1 cellular context compared by ENCODE assay signal in genomic region chr17:4554997-4555799, GRCh38.
TF ChIP-seq lines count a peak whose summit lies in the region.

MYBBP1A (minus strand) TSS chr17:4555384; CDS start chr17:4555324, 60 bp downstream.

TF ChIP-seq in K562, 482 proteins besides CTCF, POLR2A, EP300 and RAD21 (continued from another document and continues in another):
- TF ChIP-seq, protein P1, sequence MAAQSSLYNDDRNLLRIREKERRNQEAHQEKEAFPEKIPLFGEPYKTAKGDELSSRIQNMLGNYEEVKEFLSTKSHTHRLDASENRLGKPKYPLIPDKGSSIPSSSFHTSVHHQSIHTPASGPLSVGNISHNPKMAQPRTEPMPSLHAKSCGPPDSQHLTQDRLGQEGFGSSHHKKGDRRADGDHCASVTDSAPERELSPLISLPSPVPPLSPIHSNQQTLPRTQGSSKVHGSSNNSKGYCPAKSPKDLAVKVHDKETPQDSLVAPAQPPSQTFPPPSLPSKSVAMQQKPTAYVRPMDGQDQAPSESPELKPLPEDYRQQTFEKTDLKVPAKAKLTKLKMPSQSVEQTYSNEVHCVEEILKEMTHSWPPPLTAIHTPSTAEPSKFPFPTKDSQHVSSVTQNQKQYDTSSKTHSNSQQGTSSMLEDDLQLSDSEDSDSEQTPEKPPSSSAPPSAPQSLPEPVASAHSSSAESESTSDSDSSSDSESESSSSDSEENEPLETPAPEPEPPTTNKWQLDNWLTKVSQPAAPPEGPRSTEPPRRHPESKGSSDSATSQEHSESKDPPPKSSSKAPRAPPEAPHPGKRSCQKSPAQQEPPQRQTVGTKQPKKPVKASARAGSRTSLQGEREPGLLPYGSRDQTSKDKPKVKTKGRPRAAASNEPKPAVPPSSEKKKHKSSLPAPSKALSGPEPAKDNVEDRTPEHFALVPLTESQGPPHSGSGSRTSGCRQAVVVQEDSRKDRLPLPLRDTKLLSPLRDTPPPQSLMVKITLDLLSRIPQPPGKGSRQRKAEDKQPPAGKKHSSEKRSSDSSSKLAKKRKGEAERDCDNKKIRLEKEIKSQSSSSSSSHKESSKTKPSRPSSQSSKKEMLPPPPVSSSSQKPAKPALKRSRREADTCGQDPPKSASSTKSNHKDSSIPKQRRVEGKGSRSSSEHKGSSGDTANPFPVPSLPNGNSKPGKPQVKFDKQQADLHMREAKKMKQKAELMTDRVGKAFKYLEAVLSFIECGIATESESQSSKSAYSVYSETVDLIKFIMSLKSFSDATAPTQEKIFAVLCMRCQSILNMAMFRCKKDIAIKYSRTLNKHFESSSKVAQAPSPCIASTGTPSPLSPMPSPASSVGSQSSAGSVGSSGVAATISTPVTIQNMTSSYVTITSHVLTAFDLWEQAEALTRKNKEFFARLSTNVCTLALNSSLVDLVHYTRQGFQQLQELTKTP (IDR thresholded peaks at IDR 0.05; ENCODE audit: low read depth in 1 of 2, partially characterized antibody in 2 of 2), result no peak
- TF ChIP-seq ZBTB1 (CRISPR knock-in tag; IDR thresholded peaks at IDR 0.05; ENCODE audit: borderline replicate concordance, low read depth) (peak; percentile 48; the same call in 1 of the 2 replicates), ZNF398 (CRISPR knock-in tag; IDR thresholded peaks at IDR 0.05) (no peak), CEBPZ (IDR thresholded peaks at IDR 0.05; ENCODE audit: borderline replicate concordance, low read depth, low read length) (no peak), MTF1 (CRISPR knock-in tag; IDR thresholded peaks at IDR 0.05; ENCODE audit: borderline replicate concordance) (no peak), KLF1 (tag; IDR thresholded peaks at IDR 0.05) (no peak), CEBPB (tag; IDR thresholded peaks at IDR 0.05) (no peak), GATAD2A (IDR thresholded peaks at IDR 0.05) (no peak), MTA2 (IDR thresholded peaks at IDR 0.05; ENCODE audit: low read depth) (no peak), GTF2F1 (IDR thresholded peaks at IDR 0.05; ENCODE audit: low read depth, low read length) (no peak), HOXB6 (CRISPR knock-in tag; IDR thresholded peaks at IDR 0.05; ENCODE audit: borderline replicate concordance) (no peak), SMARCA5 (IDR thresholded peaks at IDR 0.05) (no peak), PHB2 (IDR thresholded peaks at IDR 0.05; ENCODE audit: low read depth) (no peak), ZNF431 (CRISPR knock-in tag; IDR thresholded peaks at IDR 0.05) (no peak), ZEB2 (IDR thresholded peaks at IDR 0.05) (no peak), LCOR (CRISPR knock-in tag; IDR thresholded peaks at IDR 0.05) (peak; percentile 84), MTA1 (IDR thresholded peaks at IDR 0.05; ENCODE audit: borderline replicate concordance) (no peak), MCM5 (IDR thresholded peaks at IDR 0.05; ENCODE audit: low read depth) (no peak), TAF7 (tag; IDR thresholded peaks at IDR 0.05) (0 out of 2 replicates have a peak, but pooled peaks have one; percentile 24), ZNF197 (CRISPR knock-in tag; IDR thresholded peaks at IDR 0.05; ENCODE audit: low read depth) (no peak), ZBTB34 (CRISPR knock-in tag; IDR thresholded peaks at IDR 0.05) (no peak), ZNF584 (CRISPR knock-in tag; IDR thresholded peaks at IDR 0.05; ENCODE audit: low read depth) (no peak), CREBBP (IDR thresholded peaks at IDR 0.05; ENCODE audit: low read depth, low read length) (no peak), PRMT5 (CRISPR knock-in tag; IDR thresholded peaks at IDR 0.05) (no peak), NONO (IDR thresholded peaks at IDR 0.05; ENCODE audit: low read depth in 2 of 2, low read length in 1 of 2) (no peak), CBX3 (IDR thresholded peaks at IDR 0.05; ENCODE audit: borderline replicate concordance in 1 of 2, low read length in 2 of 2) (0 out of 3 replicates have a peak, but pooled peaks of 1 of the 2 experiments have one; percentile 14), PHTF2 (CRISPR knock-in tag; IDR thresholded peaks at IDR 0.05) (no peak), NUFIP1 (IDR thresholded peaks at IDR 0.05; ENCODE audit: partially characterized antibody) (no peak), TCF7L2 (IDR thresholded peaks at IDR 0.05; ENCODE audit: low read depth, low read length) (no peak), THAP12 (CRISPR knock-in tag; IDR thresholded peaks at IDR 0.05) (0 out of 2 replicates have a peak, but pooled peaks have one; percentile 43), DACH1 (IDR thresholded peaks at IDR 0.05; ENCODE audit: partially characterized antibody) (no peak), ZNF740 (CRISPR knock-in tag; IDR thresholded peaks at IDR 0.05) (no peak), ZNF740 (tag; IDR thresholded peaks at IDR 0.05) (no peak), ZNF830 (CRISPR knock-in tag; IDR thresholded peaks at IDR 0.05) (no peak), KDM4B (IDR thresholded peaks at IDR 0.05; ENCODE audit: borderline replicate concordance in 2 of 2, low read depth in 1 of 2) (0 out of 4 replicates have a peak, but pooled peaks of 1 of the 2 experiments have one; percentile 33)
- TF ChIP-seq, protein P2, sequence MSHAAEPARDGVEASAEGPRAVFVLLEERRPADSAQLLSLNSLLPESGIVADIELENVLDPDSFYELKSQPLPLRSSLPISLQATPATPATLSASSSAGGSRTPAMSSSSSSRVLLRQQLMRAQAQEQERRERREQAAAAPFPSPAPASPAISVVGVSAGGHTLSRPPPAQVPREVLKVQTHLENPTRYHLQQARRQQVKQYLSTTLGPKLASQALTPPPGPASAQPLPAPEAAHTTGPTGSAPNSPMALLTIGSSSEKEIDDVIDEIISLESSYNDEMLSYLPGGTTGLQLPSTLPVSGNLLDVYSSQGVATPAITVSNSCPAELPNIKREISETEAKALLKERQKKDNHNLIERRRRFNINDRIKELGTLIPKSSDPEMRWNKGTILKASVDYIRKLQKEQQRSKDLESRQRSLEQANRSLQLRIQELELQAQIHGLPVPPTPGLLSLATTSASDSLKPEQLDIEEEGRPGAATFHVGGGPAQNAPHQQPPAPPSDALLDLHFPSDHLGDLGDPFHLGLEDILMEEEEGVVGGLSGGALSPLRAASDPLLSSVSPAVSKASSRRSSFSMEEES (CRISPR knock-in tag; IDR thresholded peaks at IDR 0.05), result no peak
- TF ChIP-seq, protein P3, sequence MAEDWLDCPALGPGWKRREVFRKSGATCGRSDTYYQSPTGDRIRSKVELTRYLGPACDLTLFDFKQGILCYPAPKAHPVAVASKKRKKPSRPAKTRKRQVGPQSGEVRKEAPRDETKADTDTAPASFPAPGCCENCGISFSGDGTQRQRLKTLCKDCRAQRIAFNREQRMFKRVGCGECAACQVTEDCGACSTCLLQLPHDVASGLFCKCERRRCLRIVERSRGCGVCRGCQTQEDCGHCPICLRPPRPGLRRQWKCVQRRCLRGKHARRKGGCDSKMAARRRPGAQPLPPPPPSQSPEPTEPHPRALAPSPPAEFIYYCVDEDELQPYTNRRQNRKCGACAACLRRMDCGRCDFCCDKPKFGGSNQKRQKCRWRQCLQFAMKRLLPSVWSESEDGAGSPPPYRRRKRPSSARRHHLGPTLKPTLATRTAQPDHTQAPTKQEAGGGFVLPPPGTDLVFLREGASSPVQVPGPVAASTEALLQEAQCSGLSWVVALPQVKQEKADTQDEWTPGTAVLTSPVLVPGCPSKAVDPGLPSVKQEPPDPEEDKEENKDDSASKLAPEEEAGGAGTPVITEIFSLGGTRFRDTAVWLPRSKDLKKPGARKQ (CRISPR knock-in tag; IDR thresholded peaks at IDR 0.05), result no peak
- TF ChIP-seq, protein P4, sequence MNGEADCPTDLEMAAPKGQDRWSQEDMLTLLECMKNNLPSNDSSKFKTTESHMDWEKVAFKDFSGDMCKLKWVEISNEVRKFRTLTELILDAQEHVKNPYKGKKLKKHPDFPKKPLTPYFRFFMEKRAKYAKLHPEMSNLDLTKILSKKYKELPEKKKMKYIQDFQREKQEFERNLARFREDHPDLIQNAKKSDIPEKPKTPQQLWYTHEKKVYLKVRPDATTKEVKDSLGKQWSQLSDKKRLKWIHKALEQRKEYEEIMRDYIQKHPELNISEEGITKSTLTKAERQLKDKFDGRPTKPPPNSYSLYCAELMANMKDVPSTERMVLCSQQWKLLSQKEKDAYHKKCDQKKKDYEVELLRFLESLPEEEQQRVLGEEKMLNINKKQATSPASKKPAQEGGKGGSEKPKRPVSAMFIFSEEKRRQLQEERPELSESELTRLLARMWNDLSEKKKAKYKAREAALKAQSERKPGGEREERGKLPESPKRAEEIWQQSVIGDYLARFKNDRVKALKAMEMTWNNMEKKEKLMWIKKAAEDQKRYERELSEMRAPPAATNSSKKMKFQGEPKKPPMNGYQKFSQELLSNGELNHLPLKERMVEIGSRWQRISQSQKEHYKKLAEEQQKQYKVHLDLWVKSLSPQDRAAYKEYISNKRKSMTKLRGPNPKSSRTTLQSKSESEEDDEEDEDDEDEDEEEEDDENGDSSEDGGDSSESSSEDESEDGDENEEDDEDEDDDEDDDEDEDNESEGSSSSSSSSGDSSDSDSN (IDR thresholded peaks at IDR 0.05; ENCODE audit: borderline replicate concordance in 1 of 2, low read depth in 2 of 2, low read length in 2 of 2), result 0 out of 4 replicates have a peak, but pooled peaks have one; percentile 61 to 69
